In genomic region chr21:24861471-24861870, GRCh38 we compare ENCODE assay signal across 9 cellular contexts.
"Had no signal": no experiment of that assay in that cellular context is flagged by ENCODE, and none has a peak within 500 bp of the region (broad histone marks: within the 10 kb centered on the region; RNA-seq: fewer than 3 reads in every experiment).

No MANE protein-coding gene starts in this region.

- H3K4me1 Mint-ChIP-seq: IgD-negative memory B cell had no signal

- H3K9me3 ChIP-seq: HAP-1 had no signal

- H3K4me3 ChIP-seq: GM23248, HAP-1 had no signal

- H3K27ac Mint-ChIP-seq: HFFc6, IgD-negative memory B cell had no signal

- H2AFZ ChIP-seq: GM23248 had no signal

- DNase-seq: GM23248, GOT3, H7, HFFc6 had no signal

- H3K36me3 Mint-ChIP-seq: IgD-negative memory B cell had no signal

- H3K9ac ChIP-seq: GM23248 had no signal

- H3K27ac ChIP-seq: GM23248, HL-60 had no signal

- H3K4me3 Mint-ChIP-seq: HFFc6, IgD-negative memory B cell had no signal

- H3K4me1 ChIP-seq: HAP-1 had no signal

- H3K36me3 ChIP-seq: HAP-1 had no signal

- ATAC-seq: HCT116, HepG2 had no signal
